ENCODE assay signal across 18 cellular contexts in the genomic region with DNA sequence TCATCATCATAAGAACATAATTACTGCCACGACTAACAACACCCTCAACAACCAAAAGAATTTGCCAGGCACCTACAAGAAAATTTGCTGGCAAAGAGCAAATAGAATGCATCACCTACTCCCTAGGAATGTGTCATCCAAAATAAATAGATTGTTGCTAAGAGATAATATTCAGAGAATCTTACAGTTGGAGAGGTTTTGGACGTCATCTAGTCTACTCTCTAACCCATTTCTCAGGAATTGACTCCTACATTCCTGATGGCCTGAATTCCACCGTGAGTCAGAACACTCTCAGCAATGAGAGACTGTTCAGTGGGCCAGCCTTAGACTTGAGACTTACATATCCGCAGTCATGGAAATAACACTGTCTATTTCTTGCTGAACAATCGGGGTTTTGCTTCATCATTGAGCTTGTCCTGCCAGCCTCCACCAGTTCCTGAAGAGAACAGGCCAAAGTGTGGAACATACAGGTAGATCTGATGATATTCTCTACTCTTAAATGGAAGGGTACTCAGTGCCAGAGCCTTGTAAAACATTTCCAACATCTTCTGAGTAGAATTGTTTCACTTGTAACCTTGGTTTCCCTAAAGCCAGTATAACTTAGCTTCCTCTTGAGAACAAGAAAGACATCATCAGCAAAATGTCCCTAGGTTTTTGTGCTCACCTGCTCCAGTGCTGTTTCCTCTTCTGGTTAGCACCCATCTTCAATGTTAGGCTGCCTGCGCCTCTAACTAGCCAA. TPM values are rescaled to one million over a fixed set of nuclear protein-coding genes. Genes with fewer than 3 reads are reported as not detected.
A peak's percentile ranks its signal among the peaks of the same experiment; 100 is the strongest.
DNase-seq lines count a peak whose midpoint lies in the region; ATAC-seq and TF ChIP-seq lines count a peak whose summit lies in the region.
"Had no signal": no experiment of that assay in that cellular context is flagged by ENCODE, and none has a peak within 500 bp of the region (broad histone marks: within the 10 kb centered on the region; RNA-seq: fewer than 3 reads in every experiment).

No MANE protein-coding gene starts in this region.

- peaks cover 35% of the 10 kb centered on the region for H3K4me1 Mint-ChIP-seq in glutamatergic neuron (ENCODE audit: low read depth, unreplicated experiment)

- H3K36me3 ChIP-seq in heart left ventricle: no peaks in the 10 kb centered on the region
- H3K36me3 ChIP-seq: thoracic aorta had no signal

- intact Hi-C loops in heart left ventricle (cut with DNase I): loop anchor here (5.0 to 10.0 kb wide), 7 partner anchors 275 to 685 kb away; no protein-coding TSS in a partner anchor
- intact Hi-C loops in left ventricle myocardium superior (cut with micrococcal nuclease): loop anchor here (10.0 kb wide), 1 partner anchor 547 kb away; no protein-coding TSS in a partner anchor

- WGBS in heart left ventricle, 4 donors: 67 to 69% (median 68%) methylated on average over 6 of the region's 6 CpGs

- H3K27me3 Mint-ChIP-seq in glutamatergic neuron (ENCODE audit: unreplicated experiment): peaks cover 6% of the 10 kb centered on the region

- H3K4me3 ChIP-seq in heart left ventricle: no peak overlapping the region
- H3K4me3 ChIP-seq: mucosa of descending colon, thoracic aorta had no signal

- peaks cover 7% of the 10 kb centered on the region for H3K9me3 Mint-ChIP-seq in glutamatergic neuron (ENCODE audit: unreplicated experiment)
- H3K9me3 Mint-ChIP-seq: dendritic cell treated with granulocyte-macrophage colony-stimulating factor and Interleukin-4, amounts not matched to agents 40 ng/mL and 50 ng/mL, for 4 days had no signal

- peaks cover 0 to 50% (median 9%) of the 10 kb centered on the region in 9 donors for H3K27me3 ChIP-seq in heart left ventricle

- peaks cover 0 to 4% (median 0%) of the 10 kb centered on the region in 12 donors for H3K4me1 ChIP-seq in heart left ventricle

- H3K27ac Mint-ChIP-seq in glutamatergic neuron (ENCODE audit: unreplicated experiment): no peak overlapping the region
- H3K27ac Mint-ChIP-seq: dendritic cell treated with granulocyte-macrophage colony-stimulating factor and Interleukin-4, amounts not matched to agents 40 ng/mL and 50 ng/mL, for 4 days had no signal

- H3K36me3 Mint-ChIP-seq in glutamatergic neuron (ENCODE audit: unreplicated experiment): no peaks in the 10 kb centered on the region

- TF ChIP-seq CTCF in heart left ventricle (IDR thresholded peaks at IDR 0.05) (no peak), glutamatergic neuron (IDR thresholded peaks at IDR 0.05; ENCODE audit: partially characterized antibody, unreplicated experiment) (no peak)

- no peaks in the 10 kb centered on the region for H3K9me3 ChIP-seq in heart left ventricle
- H3K9me3 ChIP-seq: mucosa of descending colon, thoracic aorta had no signal

- H3K27ac ChIP-seq in heart left ventricle (no peak overlapping the region), temporal lobe (ENCODE audit: low read depth, low read length) (peak overlapping the region; percentile 45)
- H3K27ac ChIP-seq: thoracic aorta had no signal

- no peak overlapping the region for H3K4me3 Mint-ChIP-seq in glutamatergic neuron (ENCODE audit: unreplicated experiment)
- H3K4me3 Mint-ChIP-seq: dendritic cell treated with granulocyte-macrophage colony-stimulating factor and Interleukin-4, amounts not matched to agents 40 ng/mL and 50 ng/mL, for 4 days had no signal

- no peak for DNase-seq in heart left ventricle
- no peak for DNase-seq in left ventricle myocardium superior
- DNase-seq in amniotic epithelial cell (ENCODE audit: low read depth): peak; percentile 63
- DNase-seq in glomerular visceral epithelial cell (ENCODE audit: extremely low spot score): peak; percentile 96
- no peak for DNase-seq in NCI-H1092 (lab: John Stamatoyannopoulos, UW)
- DNase-seq in glutamatergic neuron: no peak
- DNase-seq in stimulated activated CD4-positive, alpha-beta T cell treated with anti-CD3 and anti-CD28 coated beads, Interleukin-15, amount 100 ng/mL, for 24 hours: no peak
- DNase-seq: 8988T; activated effector memory CD4-positive, alpha-beta T cell treated with anti-CD3 and anti-CD28 coated beads, Interleukin-2, amount 50 U/mL, for 16 hours; DMS79; mucosa of descending colon; NCI-H1105 treated with DMSO at 0.1 percent for 48 hours; NCI-H748 treated with DMSO at 0.1 percent for 48 hours; right cardiac atrium had no signal

- TF ChIP-seq POLR2A in heart left ventricle (IDR thresholded peaks at IDR 0.05): no peak

- ATAC-seq in heart left ventricle: peak in 3 of 4 donors; percentile 20 to 55 (median 23)
- no peak for ATAC-seq in left ventricle myocardium superior
- ATAC-seq: mucosa of descending colon had no signal

RNA-seq across cellular contexts. Expression of gene KIRREL3, which starts 8.3 kb away (rescaled TPM):
- 1 to 10 TPM in 1 of 9 donors, under 1 TPM in 8; 0.08 to 1.3 (median 0.29) TPM for total RNA-seq in heart left ventricle
- under 1 TPM; 0.18 to 0.27 TPM for polyA plus RNA-seq in heart left ventricle
- total RNA-seq in left ventricle myocardium superior: 0.35 TPM
- total RNA-seq in temporal lobe: 19.7 TPM
- total RNA-seq in glutamatergic neuron (ENCODE audit: unreplicated experiment): 25.3 TPM
- total RNA-seq: SK-MEL-5, thoracic aorta had no signal

Comparison
In these comparisons a context has a peak if more than half of its experiments do, and no peak if none do; other contexts are left out.
1. DNase-seq: peak in amniotic epithelial cell (single experiment) and glomerular visceral epithelial cell (single experiment); none in heart left ventricle (0 of 5), left ventricle myocardium superior (single experiment), NCI-H1092 (single experiment), glutamatergic neuron (single experiment) and stimulated activated CD4-positive, alpha-beta T cell treated with anti-CD3 and anti-CD28 coated beads, Interleukin-15, amount 100 ng/mL, for 24 hours (single experiment).